In the genomic region with DNA sequence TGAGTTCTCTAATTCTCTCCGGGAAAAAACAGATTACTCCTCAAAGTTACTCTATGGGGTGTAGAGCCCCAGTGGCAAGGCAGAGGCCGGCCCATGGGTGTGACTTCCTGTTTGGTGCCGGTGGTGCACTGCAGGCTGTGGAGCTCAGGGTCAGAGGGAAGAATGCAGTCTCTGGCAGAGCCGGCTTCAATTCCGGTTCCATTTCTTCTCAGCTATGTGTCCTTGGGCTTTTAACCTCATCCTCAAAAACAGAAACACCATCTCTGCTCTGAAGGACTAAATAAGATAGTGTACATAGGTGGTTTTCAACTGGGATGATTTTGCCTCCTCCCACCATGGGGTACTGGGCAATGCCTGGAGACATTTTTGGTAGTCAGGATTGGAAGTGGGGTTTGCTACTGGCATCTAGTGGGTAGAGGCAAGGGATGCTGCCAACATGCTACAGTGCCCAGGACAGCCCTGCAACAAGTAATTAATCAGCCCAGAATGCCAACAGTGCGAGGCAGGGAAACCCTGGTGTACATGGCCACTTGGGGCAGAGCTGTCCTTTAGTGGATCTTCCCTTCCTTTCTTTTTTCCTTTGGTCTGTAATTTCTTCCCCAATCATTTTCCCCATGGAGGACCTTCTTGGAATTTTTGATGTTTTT, we compare ENCODE assay signal across 9 cellular contexts.
DNase-seq lines count a peak whose midpoint lies in the region; ATAC-seq and TF ChIP-seq lines count a peak whose summit lies in the region.
"Had no signal": no experiment of that assay in that cellular context is flagged by ENCODE, and none has a peak within 500 bp of the region (broad histone marks: within the 10 kb centered on the region; RNA-seq: fewer than 3 reads in every experiment).

No MANE protein-coding gene starts in this region.

- peaks cover 10% of the 10 kb centered on the region for H3K36me3 Mint-ChIP-seq in nephron progenitor cell (ENCODE audit: low read depth)

- no peaks in the 10 kb centered on the region for H3K79me2 ChIP-seq in PC-3 (ENCODE audit: low read length)

- H2AFZ ChIP-seq in PC-3 (ENCODE audit: low read length): no peak overlapping the region

- no peak overlapping the region for H3K27ac ChIP-seq in PC-3 (ENCODE audit: low read length)
- no peak overlapping the region for H3K27ac ChIP-seq in foreskin keratinocyte

- intact Hi-C loops in PC-3 (cut with micrococcal nuclease): no loop called here

- no peak overlapping the region for H3K9ac ChIP-seq in PC-3 (ENCODE audit: low read length)

- TF ChIP-seq CTCF in PC-3 (conservative IDR thresholded peaks at IDR 0.05; ENCODE audit: low read depth, low read length) (peak; percentile 19; the same call in 1 of the 2 replicates), foreskin keratinocyte (conservative IDR thresholded peaks at IDR 0.05) (peak; percentile 18), nephron progenitor cell (IDR thresholded peaks at IDR 0.05) (no peak)

- no peak overlapping the region for H3K4me3 ChIP-seq in PC-3 (ENCODE audit: low read length)

- H3K36me3 ChIP-seq in PC-3 (ENCODE audit: low read depth, low read length): no peaks in the 10 kb centered on the region

- H4K20me1 ChIP-seq in PC-3 (ENCODE audit: low read length): no peaks in the 10 kb centered on the region

- H3K9me3 Mint-ChIP-seq in nephron progenitor cell: peaks cover 18% of the 10 kb centered on the region

- H3K27me3 Mint-ChIP-seq in nephron progenitor cell (ENCODE audit: low read depth, poor library complexity): no peaks in the 10 kb centered on the region

- CTCF ChIA-PET in PC-3 (lab: Charles Lee): no interaction called here

- ATAC-seq in PC-3 (peak; percentile 46; the same call in 1 of the 2 replicates), foreskin keratinocyte (peak; percentile 41), HG03520 (IDR thresholded peaks at IDR 0.05; ENCODE audit: unreplicated experiment) (no peak)

- no peaks in the 10 kb centered on the region for H3K9me3 ChIP-seq in PC-3 (ENCODE audit: low read length)

- H3F3A ChIP-seq in PC-3 (ENCODE audit: low read length, unreplicated experiment): no peaks in the 10 kb centered on the region

- peak; percentile 28 for DNase-seq in stimulated activated CD4-positive, alpha-beta T cell treated with anti-CD3 and anti-CD28 coated beads, Interleukin-1b, Interleukin-23, amount 100 ng/mL, for 48 hours
- DNase-seq in stimulated activated CD4-positive, alpha-beta T cell treated with anti-CD3 and anti-CD28 coated beads, Interleukin-12 subunit alpha, Interleukin-12 subunit beta, amount 100 ng/mL, for 4 hours: no peak
- no peak for DNase-seq in PC-3
- DNase-seq in foreskin keratinocyte: peak in 1 of 2 donors; percentile 6
- no peak for DNase-seq in SIG-M5 treated with dmso at 0.1 percent for 504 hours (lab: John Stamatoyannopoulos, UW; ENCODE audit: unreplicated experiment)
- DNase-seq in nephron progenitor cell: no peak
- DNase-seq in superior temporal gyrus (ENCODE audit: extremely low spot score): no peak

- no peaks in the 10 kb centered on the region for H3K27me3 ChIP-seq in PC-3 (ENCODE audit: low read length)
- H3K27me3 ChIP-seq in foreskin keratinocyte: no peaks in the 10 kb centered on the region

- H3K9me2 ChIP-seq in PC-3 (replicated peaks; ENCODE audit: low read length): no peaks in the 10 kb centered on the region

- H3K4me2 ChIP-seq in PC-3 (ENCODE audit: low read length): no peak overlapping the region

- no peak overlapping the region for H3K4me3 Mint-ChIP-seq in nephron progenitor cell

- H3K4me1 ChIP-seq in PC-3 (ENCODE audit: insufficient read depth, low read length) (peaks cover 12% of the 10 kb centered on the region), foreskin keratinocyte (peaks cover 10% of the 10 kb centered on the region)

- H3K27ac Mint-ChIP-seq in nephron progenitor cell: no peak overlapping the region
- H3K27ac Mint-ChIP-seq: IgD-negative memory B cell had no signal

- no TSS peak for BruUV-seq in PC-3 (replicated peaks; lab: Mats Ljungman, UMichigan)

- no peaks in the 10 kb centered on the region for H3K4me1 Mint-ChIP-seq in nephron progenitor cell

- POLR2A ChIA-PET in PC-3 (lab: Charles Lee; ENCODE audit: unreplicated experiment): no interaction called here
